17 cellular contexts compared by ENCODE assay signal in genomic region chr11:30360741-30361140, GRCh38.
"Had no signal": no experiment of that assay in that cellular context is flagged by ENCODE, and none has a peak within 500 bp of the region (broad histone marks: within the 10 kb centered on the region; RNA-seq: fewer than 3 reads in every experiment).

No MANE protein-coding gene starts in this region.

- H3K9me3 ChIP-seq: esophagus squamous epithelium, neutrophil, psoas muscle, stomach, thoracic aorta, transverse colon had no signal

- H3K4me3 Mint-ChIP-seq: endodermal cell; immature natural killer cell; naive thymus-derived CD4-positive, alpha-beta T cell had no signal

- H3K4me1 ChIP-seq: psoas muscle, transverse colon had no signal

- H3K9me3 Mint-ChIP-seq: immature natural killer cell had no signal

- H3K27ac ChIP-seq: coronary artery, neutrophil, psoas muscle, stomach, thoracic aorta, transverse colon had no signal

- H3K36me3 Mint-ChIP-seq: naive thymus-derived CD4-positive, alpha-beta T cell had no signal

- ATAC-seq: left colon; naive thymus-derived CD4-positive, alpha-beta T cell; psoas muscle had no signal

- H3K36me3 ChIP-seq: esophagus squamous epithelium, neutrophil, stomach, thoracic aorta, transverse colon had no signal

- DNase-seq: effector CD4-positive, alpha-beta T cell; endodermal cell; esophagus squamous epithelium; foreskin fibroblast; immature natural killer cell; left colon; naive thymus-derived CD4-positive, alpha-beta T cell; psoas muscle; small intestine; stimulated activated CD4-positive, alpha-beta T cell treated with anti-CD3 and anti-CD28 coated beads, Interleukin-12 subunit alpha, Interleukin-12 subunit beta, amount 100 ng/mL, for 4 hours; stimulated activated naive CD4-positive, alpha-beta T cell; stomach; substantia nigra; transverse colon had no signal

- H3K27ac Mint-ChIP-seq: endodermal cell; immature natural killer cell; naive thymus-derived CD4-positive, alpha-beta T cell had no signal

- H3K4me3 ChIP-seq: coronary artery, esophagus squamous epithelium, psoas muscle, stomach, thoracic aorta, transverse colon had no signal

- H3K27me3 ChIP-seq: esophagus squamous epithelium, neutrophil, stomach, transverse colon had no signal

- H3K4me1 Mint-ChIP-seq: immature natural killer cell; naive thymus-derived CD4-positive, alpha-beta T cell had no signal
